13 cellular contexts compared by ENCODE assay signal in the genomic region with DNA sequence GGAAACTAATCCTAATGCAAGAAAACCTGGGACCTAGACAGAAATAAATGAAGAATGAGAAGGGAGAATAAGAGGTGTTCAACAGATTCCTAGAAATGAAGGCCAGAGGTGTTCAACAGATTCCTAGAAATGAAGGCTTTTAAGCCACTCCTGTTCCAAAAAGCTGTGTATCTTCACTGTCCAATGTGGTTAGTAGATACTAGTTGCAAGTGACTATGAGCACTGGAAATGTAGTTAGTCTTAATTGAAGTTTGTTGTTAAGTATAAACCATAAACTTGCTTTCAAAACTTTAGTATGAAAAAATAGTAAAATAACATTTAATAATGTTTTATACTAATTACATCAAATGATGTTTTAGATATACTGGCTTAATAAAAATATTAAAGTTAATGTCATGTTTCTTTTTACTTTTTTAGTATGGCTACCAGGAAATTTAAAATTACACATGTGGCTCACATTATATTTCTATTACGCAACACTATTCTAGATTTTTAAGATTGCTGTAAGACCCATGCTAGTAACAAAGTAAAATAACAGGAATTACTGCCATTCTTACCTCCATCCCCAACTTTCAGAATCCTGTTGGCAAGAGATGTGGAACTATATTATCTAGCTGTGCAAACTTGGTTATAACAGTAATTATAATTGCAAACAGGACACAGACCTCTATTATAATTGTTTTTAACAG. TPM values are rescaled to one million over a fixed set of nuclear protein-coding genes. Genes with fewer than 3 reads are reported as not detected.
A peak's percentile ranks its signal among the peaks of the same experiment; 100 is the strongest.
DNase-seq lines count a peak whose midpoint lies in the region; ATAC-seq lines count a peak whose summit lies in the region.
"Had no signal": no experiment of that assay in that cellular context is flagged by ENCODE, and none has a peak within 500 bp of the region (broad histone marks: within the 10 kb centered on the region; RNA-seq: fewer than 3 reads in every experiment).

No MANE protein-coding gene starts in this region.

- H3K9me3 Mint-ChIP-seq in stimulated activated naive CD8-positive, alpha-beta T cell treated with anti-CD3 and anti-CD28 coated beads, Interleukin-15, amount 100 ng/mL, for 72 hours = peaks cover 6 to 8% of the 10 kb centered on the region in 2 donors
- H3K9me3 Mint-ChIP-seq in activated naive CD8-positive, alpha-beta T cell (ENCODE audit: low read depth) = peaks cover 3% of the 10 kb centered on the region

- peaks cover 24% of the 10 kb centered on the region for H3K4me1 Mint-ChIP-seq in stimulated activated naive CD8-positive, alpha-beta T cell treated with anti-CD3 and anti-CD28 coated beads, Interleukin-15, amount 100 ng/mL, for 72 hours
- peaks cover 49% of the 10 kb centered on the region for H3K4me1 Mint-ChIP-seq in activated naive CD8-positive, alpha-beta T cell (ENCODE audit: low read depth)

- DNase-seq in stimulated activated naive CD8-positive, alpha-beta T cell treated with anti-CD3 and anti-CD28 coated beads, Interleukin-15, Interleukin-2, amounts not matched to agents 100 U/mL and 50 U/mL, for 24 hours = no peak
- no peak for DNase-seq in stimulated activated naive CD8-positive, alpha-beta T cell treated with anti-CD3 and anti-CD28 coated beads, Interleukin-15, amount 100 ng/mL, for 72 hours
- DNase-seq in myocyte (ENCODE audit: low read depth) (peak; percentile 9), RKO (ENCODE audit: low spot score) (no peak), CD1c-positive myeloid dendritic cell (ENCODE audit: extremely low spot score) (no peak), hepatic stellate cell (ENCODE audit: low spot score) (no peak)
- DNase-seq: activated effector memory CD4-positive, alpha-beta T cell treated with anti-CD3 and anti-CD28 coated beads, Interleukin-2, amount 50 U/mL, for 16 hours; dermis blood vessel endothelial cell; glutamatergic neuron; GOT3; NCI-H2029 treated with DMSO at 0.1 percent for 48 hours had no signal

- peak overlapping the region in 1 of 2 donors; percentile 1 for H3K27ac Mint-ChIP-seq in stimulated activated naive CD8-positive, alpha-beta T cell treated with anti-CD3 and anti-CD28 coated beads, Interleukin-15, amount 100 ng/mL, for 72 hours
- peak overlapping the region; percentile 83 for H3K27ac Mint-ChIP-seq in activated naive CD8-positive, alpha-beta T cell

- H3K4me3 Mint-ChIP-seq in stimulated activated naive CD8-positive, alpha-beta T cell treated with anti-CD3 and anti-CD28 coated beads, Interleukin-15, amount 100 ng/mL, for 72 hours = peak overlapping the region in 1 of 2 donors; percentile 46
- H3K4me3 Mint-ChIP-seq in activated naive CD8-positive, alpha-beta T cell = peak overlapping the region; percentile 14

- peaks cover 42% of the 10 kb centered on the region for H3K36me3 Mint-ChIP-seq in activated naive CD8-positive, alpha-beta T cell

- no peaks in the 10 kb centered on the region for H3K27me3 Mint-ChIP-seq in stimulated activated naive CD8-positive, alpha-beta T cell treated with anti-CD3 and anti-CD28 coated beads, Interleukin-15, amount 100 ng/mL, for 72 hours
- H3K27me3 Mint-ChIP-seq in activated naive CD8-positive, alpha-beta T cell = no peaks in the 10 kb centered on the region

- peak; percentile 38 for ATAC-seq in stimulated activated naive CD8-positive, alpha-beta T cell treated with anti-CD3 and anti-CD28 coated beads, Interleukin-15, Interleukin-2, amounts not matched to agents 100 U/mL and 50 U/mL, for 24 hours
- ATAC-seq in stimulated activated naive CD8-positive, alpha-beta T cell treated with anti-CD3 and anti-CD28 coated beads, Interleukin-15, amount 100 ng/mL, for 72 hours = no peak
- ATAC-seq in HG02840 (IDR thresholded peaks at IDR 0.05; ENCODE audit: low FRiP score, unreplicated experiment) = no peak

RNA-seq across cellular contexts. Expression of a gene that starts 57.5 kb away (rescaled TPM):
- total RNA-seq in myocyte = 28.5 and 38.3 TPM in 2 replicates
- 3.4 TPM for polyA plus RNA-seq in myocyte (2012)
